ENCODE assay signal across 8 cellular contexts in genomic region chr11:72112541-72113136, GRCh38. TPM values are rescaled to one million over a fixed set of nuclear protein-coding genes. Genes with fewer than 3 reads are reported as not detected.
DNase-seq lines count a peak whose midpoint lies in the region; ATAC-seq and TF ChIP-seq lines count a peak whose summit lies in the region.

ANAPC15 (minus strand) TSS chr11:72112695; CDS start chr11:72111276, 1,419 bp downstream.

- H3K27me3 ChIP-seq in heart left ventricle = peaks cover 0 to under 1% (median 0%) of the 10 kb centered on the region in 9 donors

- DNase-seq in NCI-H1436 (lab: John Stamatoyannopoulos, UW) (peak; percentile 99), T follicular helper cell (ENCODE audit: low read depth) (peak; percentile 97), heart left ventricle (peak; percentile 97 to 99 (median 99)), pons (ENCODE audit: low spot score) (peak; percentile 100), type B pancreatic cell (ENCODE audit: extremely low spot score, unreplicated experiment) (peak; percentile 96)

- H3K4me1 Mint-ChIP-seq in type B pancreatic cell (ENCODE audit: unreplicated experiment) = peaks cover 11% of the 10 kb centered on the region

- TF ChIP-seq CTCF in GM12875 (IDR thresholded peaks at IDR 0.05; ENCODE audit: borderline replicate concordance, insufficient read depth, low read depth, low read length) = no peak
- TF ChIP-seq CTCF in heart left ventricle (IDR thresholded peaks at IDR 0.05) = peak in 1 of 12 donors; percentile 16
- TF ChIP-seq CTCF in type B pancreatic cell (conservative IDR thresholded peaks at IDR 0.05) = no peak

- intact Hi-C loops in heart left ventricle (cut with DNase I) = loop anchor here in 7 of 10 donors (1.0 to 10.0 kb wide), 8 partner anchors 9 to 322 kb away; partner anchors contain the start of genes LAMTOR1 (in 4 of the 7), LRRC51 (in 3 of the 7), NUMA1 (in 3 of the 7) and CLPB (in 1 of the 7)

- H3K27me3 Mint-ChIP-seq in type B pancreatic cell = peaks cover 7% of the 10 kb centered on the region

- H3K36me3 Mint-ChIP-seq in type B pancreatic cell = peaks cover 5% of the 10 kb centered on the region

- peak in 1 of 2 donors; percentile 86 for TF ChIP-seq POLR2A in heart left ventricle (IDR thresholded peaks at IDR 0.05)

- no peaks in the 10 kb centered on the region for H3K9me3 ChIP-seq in heart left ventricle

- peaks cover 0 to 13% (median 0%) of the 10 kb centered on the region in 9 donors for H3K36me3 ChIP-seq in heart left ventricle

- H3K9me3 Mint-ChIP-seq in type B pancreatic cell = no peaks in the 10 kb centered on the region

- peaks cover 0 to 19% (median 11%) of the 10 kb centered on the region in 12 donors for H3K4me1 ChIP-seq in heart left ventricle

- peak within 1 kb of the TSS; percentile 95 for H3K4me3 Mint-ChIP-seq in type B pancreatic cell

- WGBS in adipose tissue, 3 donors = 0 to 1% (median 0%) methylated on average over 32 of the region's 32 CpGs
- 1% methylated on average over 32 of the region's 32 CpGs for WGBS in heart left ventricle, 4 donors

- H3K27ac Mint-ChIP-seq in type B pancreatic cell = peak within 1 kb of the TSS; percentile 100

- peak within 1 kb of the TSS; percentile 95 for H3K27ac ChIP-seq in adipose tissue (ENCODE audit: low read depth, low read length)
- H3K27ac ChIP-seq in heart left ventricle = peak within 1 kb of the TSS; percentile 91 to 100 (median 98)

- ATAC-seq in HG02798 (IDR thresholded peaks at IDR 0.05; ENCODE audit: poor library complexity, unreplicated experiment) = peak; percentile 80
- peak; percentile 94 to 96 (median 94) for ATAC-seq in heart left ventricle

- H3K4me3 ChIP-seq in GM12875 (ENCODE audit: low read depth, low read length) = peak within 1 kb of the TSS; percentile 64
- peak within 1 kb of the TSS; percentile 47 to 78 (median 70) for H3K4me3 ChIP-seq in heart left ventricle

RNA-seq across cellular contexts. Expression of gene ANAPC15, which starts in this region (rescaled TPM):
- 10 to 100 TPM; 26.8 to 46.9 (median 42.3) TPM for polyA plus RNA-seq in adipose tissue
- 10 to 100 TPM; 35.6 to 48.7 (median 40.1) TPM for total RNA-seq in heart left ventricle
- 10 to 100 TPM; 37.4 to 82.7 TPM for polyA plus RNA-seq in heart left ventricle
- total RNA-seq in type B pancreatic cell (ENCODE audit: low replicate concordance) = 45.5 and 47.9 TPM in 2 replicates

Comparison
In these comparisons a context has a peak if more than half of its experiments do, and no peak if none do; other contexts are left out.
1. Peak in every context shown above with its lines: DNase-seq, ATAC-seq, H3K4me3 ChIP-seq and H3K27ac ChIP-seq.